ENCODE assay signal across 16 cellular contexts in the genomic region with DNA sequence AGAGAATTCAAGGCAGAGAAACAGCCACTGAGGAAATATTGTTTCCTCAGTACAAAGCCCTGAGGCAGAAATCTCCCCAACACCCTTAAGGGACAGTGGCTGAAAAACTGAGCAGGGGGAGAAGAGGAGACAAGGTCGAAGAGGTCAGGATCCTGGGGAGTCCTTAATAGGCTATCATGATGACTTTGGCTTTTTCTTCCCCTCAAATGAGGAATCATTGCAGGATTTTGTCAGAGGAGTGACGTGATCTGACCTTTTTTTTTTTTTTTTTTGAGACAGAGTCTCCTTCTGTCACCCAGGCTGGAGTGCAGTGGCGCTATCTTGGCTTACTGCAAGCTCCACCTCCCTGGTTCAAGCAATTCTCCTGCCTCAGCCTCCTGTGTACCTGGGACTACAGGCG. TPM values are rescaled to one million over a fixed set of nuclear protein-coding genes. Genes with fewer than 3 reads are reported as not detected.
DNase-seq lines count a peak whose midpoint lies in the region; ATAC-seq and TF ChIP-seq lines count a peak whose summit lies in the region.
"Had no signal": no experiment of that assay in that cellular context is flagged by ENCODE, and none has a peak within 500 bp of the region (broad histone marks: within the 10 kb centered on the region; RNA-seq: fewer than 3 reads in every experiment).

No MANE protein-coding gene starts in this region.

- H3K4me1 Mint-ChIP-seq in activated CD4-positive, alpha-beta T cell treated with anti-CD3 and anti-CD28 coated beads, Interleukin-2, amount 10 ng/mL, durations not matched to agents 24 days and 14 days: peaks cover 40% of the 10 kb centered on the region

- H3K27me3 ChIP-seq in esophagus (ENCODE audit: control insufficient read depth in 1 of 2, insufficient read depth in 2 of 2, low read length in 2 of 2): no peaks in the 10 kb centered on the region
- no peaks in the 10 kb centered on the region for H3K27me3 ChIP-seq in Peyer's patch

- no peak for TF ChIP-seq POLR2A in Peyer's patch (IDR thresholded peaks at IDR 0.05)

- H3K27me3 Mint-ChIP-seq in activated CD4-positive, alpha-beta T cell treated with anti-CD3 and anti-CD28 coated beads, Interleukin-2, amount 10 ng/mL, durations not matched to agents 24 days and 14 days: no peaks in the 10 kb centered on the region

- DNase-seq in activated CD4-positive, alpha-beta T cell treated with anti-CD3 and anti-CD28 coated beads, Interleukin-2, amount 10 ng/mL, durations not matched to agents 24 days and 14 days: no peak
- DNase-seq in activated CD4-positive, alpha-beta T cell treated with anti-CD3 and anti-CD28 coated beads, Interleukin-2, amount 50 U/mL, for 1 hour: no peak
- no peak for DNase-seq in stimulated activated CD4-positive, alpha-beta T cell treated with anti-CD3 and anti-CD28 coated beads, Interleukin-2, amount 100 ng/mL, for 24 hours
- DNase-seq in Peyer's patch: no peak
- DNase-seq: activated gamma-delta T cell; effector CD8-positive, alpha-beta T cell; NCI-H1092 treated with DMSO at 0.1 percent for 48 hours; NCI-H510A; SHP77; stimulated activated CD4-positive, alpha-beta T cell treated with anti-CD3 and anti-CD28 coated beads, Interleukin-4, amount 100 ng/mL, for 4 hours; substantia nigra had no signal

- no peak overlapping the region for H3K4me3 Mint-ChIP-seq in activated CD4-positive, alpha-beta T cell treated with anti-CD3 and anti-CD28 coated beads, Interleukin-2, amount 10 ng/mL, durations not matched to agents 24 days and 14 days

- peaks cover 37% of the 10 kb centered on the region for H3K36me3 Mint-ChIP-seq in activated CD4-positive, alpha-beta T cell treated with anti-CD3 and anti-CD28 coated beads, Interleukin-2, amount 10 ng/mL, durations not matched to agents 24 days and 14 days (ENCODE audit: low read depth)

- H3K9me3 Mint-ChIP-seq in activated CD4-positive, alpha-beta T cell treated with anti-CD3 and anti-CD28 coated beads, Interleukin-2, amount 10 ng/mL, durations not matched to agents 24 days and 14 days: no peaks in the 10 kb centered on the region

- 64 to 70% methylated on average over 4 of the region's 4 CpGs for WGBS in esophagus, 2 donors

- H3K4me3 ChIP-seq in esophagus (ENCODE audit: low read depth in 1 of 2, low read length in 2 of 2): no peak overlapping the region
- H3K4me3 ChIP-seq in skin epidermis: no peak overlapping the region
- no peak overlapping the region for H3K4me3 ChIP-seq in Peyer's patch

- H3K36me3 ChIP-seq in esophagus (ENCODE audit: control insufficient read depth in 2 of 2, insufficient read depth in 2 of 2, low read length in 1 of 2) (peaks cover 2 to 7% of the 10 kb centered on the region in 2 donors), Peyer's patch (peaks cover 0 to 16% (median 0%) of the 10 kb centered on the region in 3 donors)

- H3K4me1 ChIP-seq in esophagus (ENCODE audit: control insufficient read depth in 2 of 2, insufficient read depth in 2 of 2, low read length in 1 of 2) (peaks cover 13 to 15% of the 10 kb centered on the region in 2 donors), Peyer's patch (peaks cover 0 to 39% (median 11%) of the 10 kb centered on the region in 4 donors)

- ATAC-seq in GM21825 (IDR thresholded peaks at IDR 0.05; ENCODE audit: unreplicated experiment): no peak

- no peak for TF ChIP-seq CTCF in VCaP (conservative IDR thresholded peaks at IDR 0.05)
- no peak for TF ChIP-seq CTCF in Peyer's patch (IDR thresholded peaks at IDR 0.05)

- H3K9me3 ChIP-seq in esophagus (ENCODE audit: control insufficient read depth in 2 of 2, insufficient read depth in 1 of 2, low read depth in 1 of 2, low read length in 1 of 2): no peaks in the 10 kb centered on the region
- no peaks in the 10 kb centered on the region for H3K9me3 ChIP-seq in Peyer's patch

- H3K27ac Mint-ChIP-seq in activated CD4-positive, alpha-beta T cell treated with anti-CD3 and anti-CD28 coated beads, Interleukin-2, amount 10 ng/mL, durations not matched to agents 24 days and 14 days: peak overlapping the region; percentile 9

- intact Hi-C loops in activated CD4-positive, alpha-beta T cell treated with anti-CD3 and anti-CD28 coated beads, Interleukin-2, amount 10 ng/mL, durations not matched to agents 24 days and 14 days (cut with micrococcal nuclease): no loop called here

- H3K27ac ChIP-seq in VCaP (peak overlapping the region; percentile 8; the same call in 1 of the 2 replicates), esophagus (ENCODE audit: low read depth in 2 of 2, low read length in 1 of 2) (peak overlapping the region; percentile 41 to 56), skin epidermis (peak overlapping the region in 13 of 21 experiments; percentile 8 to 66 (median 57)), Peyer's patch (peak overlapping the region in 1 of 4 donors; percentile 46)

RNA-seq across cellular contexts. Expression of a gene that starts 10.2 kb away (rescaled TPM):
- 170 and 177 TPM in 2 replicates for total RNA-seq in activated CD4-positive, alpha-beta T cell treated with anti-CD3 and anti-CD28 coated beads, Interleukin-2, amount 10 ng/mL, durations not matched to agents 24 days and 14 days
- polyA plus RNA-seq in esophagus: 10 to 100 TPM; 33.1 to 55.3 TPM
- 10 to 100 TPM; 38.2 to 62.7 (median 46.4) TPM for total RNA-seq in Peyer's patch

RNA-seq across cellular contexts. Expression of a gene that starts 16.9 kb away (rescaled TPM):
- total RNA-seq in activated CD4-positive, alpha-beta T cell treated with anti-CD3 and anti-CD28 coated beads, Interleukin-2, amount 10 ng/mL, durations not matched to agents 24 days and 14 days: 71.2 and 72.4 TPM in 2 replicates
- 10 to 100 TPM; 38.2 to 77.1 TPM for polyA plus RNA-seq in esophagus
- total RNA-seq in Peyer's patch: 100 to 1,000 TPM in 1 of 4 donors, 10 to 100 TPM in 3; 56.2 to 113 (median 73.7) TPM

RNA-seq across cellular contexts. Expression of a gene that starts 41.1 kb away (rescaled TPM):
- total RNA-seq in activated CD4-positive, alpha-beta T cell treated with anti-CD3 and anti-CD28 coated beads, Interleukin-2, amount 10 ng/mL, durations not matched to agents 24 days and 14 days: 0.12 TPM in 2 replicates
- polyA plus RNA-seq in esophagus: 1 to 10 TPM; 2.0 to 2.9 TPM
- 1 to 10 TPM in 3 of 4 donors, under 1 TPM in 1; 0.83 to 1.3 (median 1.1) TPM for total RNA-seq in Peyer's patch
- total RNA-seq: HT-29 had no signal

RNA-seq across cellular contexts. Expression of a gene that starts 58.1 kb away (rescaled TPM):
- total RNA-seq in activated CD4-positive, alpha-beta T cell treated with anti-CD3 and anti-CD28 coated beads, Interleukin-2, amount 10 ng/mL, durations not matched to agents 24 days and 14 days: 157 and 161 TPM in 2 replicates
- polyA plus RNA-seq in esophagus: 10 to 100 TPM; 19.5 to 30.8 TPM
- 10 to 100 TPM; 49.5 to 99.0 (median 64.4) TPM for total RNA-seq in Peyer's patch
